In genomic region chr6:40042232-40042631, GRCh38 we compare ENCODE assay signal across 15 cellular contexts.
A peak's percentile ranks its signal among the peaks of the same experiment; 100 is the strongest.
DNase-seq lines count a peak whose midpoint lies in the region; ATAC-seq and TF ChIP-seq lines count a peak whose summit lies in the region.
"Had no signal": no experiment of that assay in that cellular context is flagged by ENCODE, and none has a peak within 500 bp of the region (broad histone marks: within the 10 kb centered on the region; RNA-seq: fewer than 3 reads in every experiment).

No MANE protein-coding gene starts in this region.

- no peaks in the 10 kb centered on the region for H4K20me1 ChIP-seq in BLaER1 treated with 17β-estradiol and CSF1 and Interleukin-3, amounts not matched to agents 10 nM and 100 nM

- peaks cover 0 to 23% (median 8%) of the 10 kb centered on the region in 10 experiments; a peak in 9 of 20 replicates for H3K4me1 ChIP-seq in BLaER1 treated with 17β-estradiol and CSF1 and Interleukin-3, amounts not matched to agents 10 nM and 100 nM
- peaks cover 0 to 45% (median 12%) of the 10 kb centered on the region in 3 donors for H3K4me1 ChIP-seq in esophagus squamous epithelium
- H3K4me1 ChIP-seq: SJSA1 had no signal

- TF ChIP-seq CTCF in esophagus squamous epithelium (IDR thresholded peaks at IDR 0.05) = no peak

- no peaks in the 10 kb centered on the region for H3K36me3 ChIP-seq in BLaER1 treated with 17β-estradiol and CSF1 and Interleukin-3, amounts not matched to agents 10 nM and 100 nM
- H3K36me3 ChIP-seq in SK-N-MC (ENCODE audit: insufficient read depth, low read length) = no peaks in the 10 kb centered on the region
- no peaks in the 10 kb centered on the region for H3K36me3 ChIP-seq in esophagus squamous epithelium
- H3K36me3 ChIP-seq: SJSA1 had no signal

- H3K27me3 ChIP-seq in BLaER1 treated with 17β-estradiol and CSF1 and Interleukin-3, amounts not matched to agents 10 nM and 100 nM = no peaks in the 10 kb centered on the region
- no peaks in the 10 kb centered on the region for H3K27me3 ChIP-seq in esophagus squamous epithelium
- H3K27me3 ChIP-seq: SJSA1 had no signal

- DNase-seq in KBM-7 (peak; percentile 0), SK-N-MC (ENCODE audit: low read depth, low spot score) (peak; percentile 37), esophagus squamous epithelium (lab: John Stamatoyannopoulos, UW) (no peak), NCI-H82 (lab: John Stamatoyannopoulos, UW) (no peak), NCI-H526 treated with DMSO at 0.1 percent for 48 hours (lab: John Stamatoyannopoulos, UW) (no peak)
- DNase-seq: CD4-positive, alpha-beta memory T cell; NCI-H1105 treated with DMSO at 0.1 percent for 48 hours; NCI-H187 treated with DMSO at 0.1 percent for 48 hours; NCI-H2171; NCI-H446 treated with DMSO at 0.1 percent for 48 hours; T-cell had no signal

- no peak overlapping the region for H3K27ac ChIP-seq in BLaER1 treated with 17β-estradiol and CSF1 and Interleukin-3, amounts not matched to agents 10 nM and 100 nM
- H3K27ac ChIP-seq in SK-N-MC (no peak overlapping the region), esophagus squamous epithelium (peak overlapping the region; percentile 28 to 83 (median 76))
- H3K27ac ChIP-seq: RWPE1, SJSA1 had no signal

- H3K4me2 ChIP-seq in BLaER1 treated with 17β-estradiol and CSF1 and Interleukin-3, amounts not matched to agents 10 nM and 100 nM = peak overlapping the region in 6 of 11 experiments; percentile 13 to 75 (median 52); a peak in 10 of 22 replicates

- peaks cover 23 to 39% (median 32%) of the 10 kb centered on the region in 11 experiments for H3K9me3 ChIP-seq in BLaER1 treated with 17β-estradiol and CSF1 and Interleukin-3, amounts not matched to agents 10 nM and 100 nM (replicated peaks in 1 of 11)
- H3K9me3 ChIP-seq in SK-N-MC (ENCODE audit: low read depth, low read length) (no peaks in the 10 kb centered on the region), esophagus squamous epithelium (peaks cover 0 to 12% (median 0%) of the 10 kb centered on the region in 3 donors)
- H3K9me3 ChIP-seq: SJSA1 had no signal

- ATAC-seq in GM21576 (IDR thresholded peaks at IDR 0.05; ENCODE audit: unreplicated experiment) = no peak
- ATAC-seq: T-cell had no signal

- in situ Hi-C loops in KBM-7 (cut with MboI; ENCODE audit: low pct_unique_long_range_greater_than_20kb, low sequenced_read_pairs) = no loop called here

- H3K4me3 ChIP-seq in BLaER1 treated with 17β-estradiol and CSF1 and Interleukin-3, amounts not matched to agents 10 nM and 100 nM = no peak overlapping the region
- no peak overlapping the region for H3K4me3 ChIP-seq in SK-N-MC
- H3K4me3 ChIP-seq in esophagus squamous epithelium = no peak overlapping the region
- H3K4me3 ChIP-seq: SJSA1 had no signal

- H3K9ac ChIP-seq in BLaER1 treated with 17β-estradiol and CSF1 and Interleukin-3, amounts not matched to agents 10 nM and 100 nM = no peak overlapping the region
- H3K9ac ChIP-seq in SK-N-MC (ENCODE audit: insufficient read length) = no peak overlapping the region

- intact Hi-C loops in esophagus squamous epithelium (cut with DNase I) = no loop called here

- TF ChIP-seq POLR2A in esophagus squamous epithelium (IDR thresholded peaks at IDR 0.05) = no peak

Comparison
In these comparisons a context has a peak if more than half of its experiments do, and no peak if none do; other contexts are left out.
1. H3K27ac ChIP-seq: peak in esophagus squamous epithelium (4 of 4); none in BLaER1 treated with 17β-estradiol and CSF1 and Interleukin-3, amounts not matched to agents 10 nM and 100 nM (0 of 11) and SK-N-MC (single experiment).
2. DNase-seq: peak in KBM-7 (single experiment) and SK-N-MC (single experiment); none in esophagus squamous epithelium (single experiment), NCI-H82 (single experiment) and NCI-H526 treated with DMSO at 0.1 percent for 48 hours (single experiment).